In genomic region chr17:29241015-29241963, GRCh38 we compare ENCODE assay signal across 7 cellular contexts. TPM values are rescaled to one million over a fixed set of nuclear protein-coding genes. Genes with fewer than 3 reads are reported as not detected.
DNase-seq lines count a peak whose midpoint lies in the region; ATAC-seq and TF ChIP-seq lines count a peak whose summit lies in the region.

No MANE protein-coding gene starts in this region.

- CTCF ChIA-PET in MCF 10A (lab: Yijun Ruan, JAX) = interaction anchor here (0.5 to 6.6 kb wide), 15 partner anchors 8 to 106 kb away, joined by 3 to 55 read pairs (median 4); no protein-coding TSS in a partner anchor

- H3K27ac ChIP-seq in left lung (peak overlapping the region; percentile 18 to 31), aorta (ENCODE audit: low read depth in 1 of 2, low read length in 2 of 2) (peak overlapping the region in 1 of 2 donors; percentile 89)

- peak overlapping the region; percentile 75 for H3K27ac Mint-ChIP-seq in MCF 10A (ENCODE audit: low read depth, unreplicated experiment)

- no peaks in the 10 kb centered on the region for H3K9me3 Mint-ChIP-seq in MCF 10A (ENCODE audit: unreplicated experiment)

- peak; percentile 92 for ATAC-seq in left lung
- peak; percentile 92 for ATAC-seq in aorta (ENCODE audit: low FRiP score)
- ATAC-seq in GM21529 (IDR thresholded peaks at IDR 0.05; ENCODE audit: unreplicated experiment) = no peak

- BruUV-seq in MCF 10A (replicated peaks; lab: Mats Ljungman, UMichigan) = no TSS peak

- H3K9me3 ChIP-seq in left lung (no peaks in the 10 kb centered on the region), aorta (ENCODE audit: control insufficient read depth, low read length) (no peaks in the 10 kb centered on the region)

- no peaks in the 10 kb centered on the region for H3K36me3 Mint-ChIP-seq in MCF 10A (ENCODE audit: insufficient read depth, unreplicated experiment)

- no peaks in the 10 kb centered on the region for H3K27me3 Mint-ChIP-seq in MCF 10A (ENCODE audit: insufficient read depth, unreplicated experiment)

- H3K4me3 ChIP-seq in NB4 (ENCODE audit: low read depth, low read length) = no peak overlapping the region
- H3K4me3 ChIP-seq in left lung = no peak overlapping the region
- H3K4me3 ChIP-seq in aorta (ENCODE audit: low read length in 2 of 2) = no peak overlapping the region

- POLR2A ChIA-PET in MCF 10A (lab: Yijun Ruan, JAX) = interaction anchor here (0.7 to 4.2 kb wide), 18 partner anchors 9 to 432 kb away, joined by 3 to 79 read pairs (median 4); partner anchors contain the start of genes MYO18A and NUFIP2

- H3K4me1 Mint-ChIP-seq in MCF 10A (ENCODE audit: insufficient read depth, unreplicated experiment) = peaks cover 32% of the 10 kb centered on the region

- peak; percentile 91 for DNase-seq in GM04504 (ENCODE audit: low read depth)
- peak; percentile 94 for DNase-seq in NB4 (ENCODE audit: low read depth)
- DNase-seq in MCF 10A (ENCODE audit: unreplicated experiment) = peak; percentile 97
- peak in 1 of 2 donors; percentile 55 for DNase-seq in left lung
- DNase-seq in aorta = peak; percentile 84 to 86
- no peak for DNase-seq in NCI-H1092 (lab: John Stamatoyannopoulos, UW)

- H3K27me3 ChIP-seq in left lung (no peaks in the 10 kb centered on the region), aorta (ENCODE audit: control insufficient read depth in 1 of 2, insufficient read depth in 2 of 2, low read length in 1 of 2) (no peaks in the 10 kb centered on the region)

- H3K4me3 Mint-ChIP-seq in MCF 10A (ENCODE audit: unreplicated experiment) = no peak overlapping the region

- intact Hi-C loops in MCF 10A (cut with micrococcal nuclease) (loop anchor here (5.0 kb wide), 1 partner anchor 51 kb away; the partner anchor contains the start of gene NUFIP2), left lung (cut with DNase I) (no loop called here), aorta (cut with DNase I) (no loop called here)

- H3K4me1 ChIP-seq in left lung (peaks cover 3 to 29% of the 10 kb centered on the region in 2 donors), aorta (ENCODE audit: control insufficient read depth in 1 of 2, insufficient read depth in 2 of 2, low read length in 2 of 2) (peaks cover 6 to 10% of the 10 kb centered on the region in 2 donors)

- 74 to 76% methylated on average over 9 of the region's 9 CpGs for WGBS in aorta, 2 donors

- no peak for TF ChIP-seq POLR2A in NB4 (IDR thresholded peaks at IDR 0.05; ENCODE audit: extremely low read depth, insufficient read length)

- no peaks in the 10 kb centered on the region for H3K36me3 ChIP-seq in left lung
- H3K36me3 ChIP-seq in aorta (ENCODE audit: control insufficient read depth in 1 of 2, insufficient read depth in 2 of 2, low read length in 1 of 2) = no peaks in the 10 kb centered on the region

- TF ChIP-seq CTCF in NB4 (IDR thresholded peaks at IDR 0.05; ENCODE audit: low read depth, low read length) = no peak
- no peak for TF ChIP-seq CTCF in MCF 10A (IDR thresholded peaks at IDR 0.05; ENCODE audit: unreplicated experiment)
- TF ChIP-seq CTCF in left lung (IDR thresholded peaks at IDR 0.05) = no peak

RNA-seq across cellular contexts. Expression of gene CRYBA1, which starts 5.4 kb away (rescaled TPM):
- total RNA-seq in MCF 10A (2022) = not detected in 2 replicates
- total RNA-seq in left lung = not detected
- total RNA-seq in aorta = not detected
- not detected for polyA plus RNA-seq in aorta

RNA-seq across cellular contexts. Expression of gene NUFIP2, which starts 52.7 kb away (rescaled TPM):
- total RNA-seq in MCF 10A (2022) (78.6 and 88.0 TPM in 2 replicates), left lung (10 to 100 TPM; 54.7 to 61.2 TPM), aorta (10 to 100 TPM; 51.3 to 52.9 TPM)
- 1 to 10 TPM; 5.0 to 8.4 TPM for polyA plus RNA-seq in aorta
